In genomic region chr2:10267551-10268465, GRCh38 we compare ENCODE assay signal across 16 cellular contexts. TPM values are rescaled to one million over a fixed set of nuclear protein-coding genes. Genes with fewer than 3 reads are reported as not detected.
DNase-seq lines count a peak whose midpoint lies in the region; ATAC-seq, FAIRE-seq and TF ChIP-seq lines count a peak whose summit lies in the region.
"Had no signal": no experiment of that assay in that cellular context is flagged by ENCODE, and none has a peak within 500 bp of the region (broad histone marks: within the 10 kb centered on the region; RNA-seq: fewer than 3 reads in every experiment).

No MANE protein-coding gene starts in this region.

- H2BK15ac ChIP-seq in H1 (ENCODE audit: low read length) = no peak overlapping the region

- no peak overlapping the region for H2AK5ac ChIP-seq in H1 (ENCODE audit: low read depth, low read length)

- peaks cover 4% of the 10 kb centered on the region for H3K4me1 Mint-ChIP-seq in T-helper 17 cell

- H2BK12ac ChIP-seq in H1 (ENCODE audit: low read depth, low read length) = no peak overlapping the region; the same call in 1 of the 2 replicates

- ATAC-seq in mucosa of descending colon = peak; percentile 83
- no peak for ATAC-seq in aorta (ENCODE audit: low FRiP score)
- ATAC-seq in T-helper 17 cell = no peak
- ATAC-seq: foreskin keratinocyte had no signal

- no peak overlapping the region for H3K9ac ChIP-seq in H1 (replicated peaks in 1 of 4; ENCODE audit: extremely low read depth in 1 of 4, low read depth in 3 of 4, low read length in 3 of 4)

- H3K23ac ChIP-seq in H1 (ENCODE audit: insufficient read length) = no peak overlapping the region

- no peak for TF ChIP-seq POLR2A in H1 (IDR thresholded peaks at IDR 0.05; ENCODE audit: control extremely low read depth in 1 of 2, low read depth in 2 of 2, low read length in 2 of 2)

- no peak for TF ChIP-seq EP300 in H1 (IDR thresholded peaks at IDR 0.05; ENCODE audit: borderline replicate concordance in 1 of 2, low read depth in 2 of 2, low read length in 2 of 2)

- POLR2A ChIA-PET in H1 (lab: Charles Lee; ENCODE audit: partially characterized antibody) = no interaction called here

- H3K4me3 ChIP-seq in H1 (ENCODE audit: extremely low read depth in 1 of 4, insufficient read depth in 2 of 4, low read depth in 3 of 4, low read length in 4 of 4) = no peak overlapping the region
- no peak overlapping the region for H3K4me3 ChIP-seq in mucosa of descending colon
- no peak overlapping the region for H3K4me3 ChIP-seq in aorta (ENCODE audit: low read length in 2 of 2)
- H3K4me3 ChIP-seq: HAP-1, SK-N-MC had no signal

- FAIRE-seq in H1 (lab: Jason Lieb, UNC) = no peak
- no peak for FAIRE-seq in HTR-8/SVneo (lab: Jason Lieb, UNC)
- FAIRE-seq: GM12892 had no signal

- H3K4me1 ChIP-seq in H1 (replicated peaks in 1 of 4; ENCODE audit: control insufficient read depth in 3 of 4, insufficient read depth in 4 of 4, low read length in 3 of 4) = peaks cover 0 to 2% (median 0%) of the 10 kb centered on the region in 4 experiments; a peak in 1 of 7 replicates
- H3K4me1 ChIP-seq in mucosa of descending colon (ENCODE audit: low read depth) = peaks cover 8% of the 10 kb centered on the region
- H3K4me1 ChIP-seq in aorta (ENCODE audit: control insufficient read depth in 1 of 2, insufficient read depth in 2 of 2, low read length in 2 of 2) = no peaks in the 10 kb centered on the region
- H3K4me1 ChIP-seq: foreskin keratinocyte, HAP-1 had no signal

- H4K5ac ChIP-seq in H1 (ENCODE audit: insufficient read length, low read depth, low read length) = no peak overlapping the region

- H3K27me3 Mint-ChIP-seq in T-helper 17 cell = peaks cover 4% of the 10 kb centered on the region
- H3K27me3 Mint-ChIP-seq: activated B cell treated with CpG ODN at 0.5 μM for 24 hours had no signal

- no peak overlapping the region for H3K4me2 ChIP-seq in H1 (ENCODE audit: insufficient read depth in 1 of 2, low read depth in 2 of 2, low read length in 2 of 2)

- 0 out of 2 replicates have a peak, but pooled peaks cover 3% of the 10 kb centered on the region for H3K23me2 ChIP-seq in H1 (ENCODE audit: low read depth, low read length)

- WGBS in H1 (ENCODE audit: extremely low coverage in 1 of 2, insufficient coverage in 1 of 2, insufficient read length in 1 of 2, insufficient replicate concordance in 2 of 2, low coverage in 1 of 2, low lambda C conversion rate in 2 of 2, missing lambda C conversion rate in 1 of 2), 2 experiments = 92% methylated on average over 30 of the region's 34 CpGs; no CpG with 5 or more reads in 1 of the 2 experiments
- WGBS in aorta, 2 donors = 91% methylated on average over 33 to 34 of the region's 34 CpGs

- H3K9me3 ChIP-seq in H1 (ENCODE audit: insufficient read depth in 2 of 2, low read depth in 1 of 2, low read length in 1 of 2) = no peaks in the 10 kb centered on the region
- no peaks in the 10 kb centered on the region for H3K9me3 ChIP-seq in mucosa of descending colon
- H3K9me3 ChIP-seq in aorta (ENCODE audit: control insufficient read depth, low read length) = no peaks in the 10 kb centered on the region
- H3K9me3 ChIP-seq in T-helper 17 cell (ENCODE audit: control insufficient read depth, low read length, poor library complexity, severe bottlenecking) = no peaks in the 10 kb centered on the region
- H3K9me3 ChIP-seq: HAP-1 had no signal

- no peak overlapping the region for H3K4ac ChIP-seq in H1 (replicated peaks; ENCODE audit: insufficient read length, low read depth, low read length)

- no peaks in the 10 kb centered on the region for H3K27me3 ChIP-seq in H1 (replicated peaks in 1 of 4; ENCODE audit: control insufficient read depth in 3 of 4, extremely low read depth in 1 of 4, insufficient read depth in 3 of 4, low read length in 3 of 4)
- H3K27me3 ChIP-seq in aorta (ENCODE audit: control insufficient read depth in 1 of 2, insufficient read depth in 2 of 2, low read length in 1 of 2) = no peaks in the 10 kb centered on the region

- H3K18ac ChIP-seq in H1 (ENCODE audit: extremely low read depth, low read length) = no peak overlapping the region

- no peak overlapping the region for H3K27ac ChIP-seq in H1 (ENCODE audit: low read depth, low read length)
- no peak overlapping the region for H3K27ac ChIP-seq in aorta (ENCODE audit: low read depth in 1 of 2, low read length in 2 of 2)
- H3K27ac ChIP-seq: foreskin keratinocyte, SK-N-MC had no signal

- H2BK20ac ChIP-seq in H1 (ENCODE audit: low read length) = no peak overlapping the region

- no peak overlapping the region for H4K8ac ChIP-seq in H1 (ENCODE audit: extremely low read depth, insufficient read depth, low read length)

- H4K91ac ChIP-seq in H1 (replicated peaks; ENCODE audit: insufficient read length, low read length) = no peak overlapping the region

- no peaks in the 10 kb centered on the region for H3K79me2 ChIP-seq in H1 (ENCODE audit: control insufficient read depth in 1 of 2, insufficient read depth in 2 of 2, low read length in 2 of 2)

- CTCF ChIA-PET in H1 (lab: Charles Lee; ENCODE audit: partially characterized antibody) = interaction anchor here (0.6 to 4.8 kb wide), 18 partner anchors 14 to 175 kb away, joined by 3 to 31 read pairs (median 4); no protein-coding TSS in a partner anchor

- DNase-seq in SHP77 (lab: John Stamatoyannopoulos, UW) (peak; percentile 65 to 76), SHP77 treated with DMSO at 0.1 percent for 48 hours (lab: John Stamatoyannopoulos, UW) (no peak), H1 (ENCODE audit: low read depth in 1 of 2, low spot score in 2 of 2) (no peak), mucosa of descending colon (peak; percentile 87 to 92 (median 89)), aorta (peak; percentile 25 to 59), HTR-8/SVneo (ENCODE audit: insufficient read length, low spot score) (no peak), 8988T (no peak), T-helper 17 cell (no peak)
- DNase-seq: activated B cell treated with CpG ODN at 0.5 μM for 24 hours, amniotic stem cell, dermis blood vessel endothelial cell, foreskin keratinocyte, NCI-H748 treated with DMSO at 0.1 percent for 48 hours had no signal

- no peaks in the 10 kb centered on the region for H3K36me3 ChIP-seq in H1 (ENCODE audit: control insufficient read depth in 2 of 4, insufficient read depth in 4 of 4, low read length in 3 of 4)
- H3K36me3 ChIP-seq in mucosa of descending colon (ENCODE audit: low read depth) = no peaks in the 10 kb centered on the region
- H3K36me3 ChIP-seq in aorta (ENCODE audit: control insufficient read depth in 1 of 2, insufficient read depth in 2 of 2, low read length in 1 of 2) = no peaks in the 10 kb centered on the region
- H3K36me3 ChIP-seq: HAP-1 had no signal

- peak; percentile 32 to 52; a peak in 3 of 4 replicates for TF ChIP-seq RAD21 in H1 (IDR thresholded peaks at IDR 0.05 in 1 of 2, conservative IDR thresholded peaks at IDR 0.05 in 1 of 2; ENCODE audit: low read depth in 2 of 2, low read length in 2 of 2)

- no peaks in the 10 kb centered on the region for H3K36me3 Mint-ChIP-seq in T-helper 17 cell (ENCODE audit: low read depth)

- intact Hi-C loops in mucosa of descending colon (cut with DNase I, micrococcal nuclease) = no loop called here
- intact Hi-C loops in aorta (cut with DNase I) = no loop called here

- no peak overlapping the region for H2AFZ ChIP-seq in H1 (ENCODE audit: low read length)

- no peak overlapping the region for H3K14ac ChIP-seq in H1 (ENCODE audit: insufficient read length)

- no peak overlapping the region for H3K27ac Mint-ChIP-seq in T-helper 17 cell
- H3K27ac Mint-ChIP-seq: activated B cell treated with CpG ODN at 0.5 μM for 24 hours had no signal

- H2BK5ac ChIP-seq in H1 (ENCODE audit: low read depth, low read length) = no peak overlapping the region

- H2BK120ac ChIP-seq in H1 (replicated peaks; ENCODE audit: low read depth, low read length) = no peak overlapping the region

- no peak overlapping the region for H3K4me3 Mint-ChIP-seq in T-helper 17 cell
- H3K4me3 Mint-ChIP-seq: activated B cell treated with CpG ODN at 0.5 μM for 24 hours had no signal

- peaks cover 0 to 3% of the 10 kb centered on the region in 2 experiments for H4K20me1 ChIP-seq in H1 (replicated peaks in 1 of 2; ENCODE audit: control insufficient read depth in 1 of 2, insufficient read depth in 2 of 2, low read length in 2 of 2)

- no peaks in the 10 kb centered on the region for H3K79me1 ChIP-seq in H1 (ENCODE audit: low read depth, low read length)

- no peak overlapping the region for H3K56ac ChIP-seq in H1 (replicated peaks; ENCODE audit: insufficient read length, low read depth, low read length)

- TF ChIP-seq CTCF in H1 (IDR thresholded peaks at IDR 0.05; ENCODE audit: control extremely low read depth in 1 of 3, insufficient read depth in 1 of 3, low read depth in 1 of 3, low read length in 3 of 3) (peak; percentile 44 to 50 (median 49)), mucosa of descending colon (IDR thresholded peaks at IDR 0.05) (no peak)

TF ChIP-seq in H1, 55 proteins besides CTCF, POLR2A, EP300 and RAD21 (continues in another document):
- TF ChIP-seq BRCA1 (IDR thresholded peaks at IDR 0.05; ENCODE audit: low read depth, low read length) = no peak
- TF ChIP-seq BACH1 (IDR thresholded peaks at IDR 0.05; ENCODE audit: low read length) = no peak
- no peak for TF ChIP-seq TCF12 (IDR thresholded peaks at IDR 0.05; ENCODE audit: low read depth, low read length)
- TF ChIP-seq CHD1 (IDR thresholded peaks at IDR 0.05; ENCODE audit: low read depth, low read length) = no peak
- no peak for TF ChIP-seq FOSL1 (IDR thresholded peaks at IDR 0.05; ENCODE audit: insufficient read depth, low read depth, low read length)
- TF ChIP-seq KDM1A (IDR thresholded peaks at IDR 0.05; ENCODE audit: borderline replicate concordance, low read length) = no peak
- TF ChIP-seq RXRA (IDR thresholded peaks at IDR 0.05; ENCODE audit: insufficient read depth, low read depth, low read length) = no peak
- TF ChIP-seq CBX8 (IDR thresholded peaks at IDR 0.05; ENCODE audit: borderline replicate concordance, low read depth, low read length) = no peak
- TF ChIP-seq SIN3A (conservative IDR thresholded peaks at IDR 0.05 in 1 of 2, IDR thresholded peaks at IDR 0.05 in 1 of 2; ENCODE audit: low read depth in 1 of 2, low read length in 2 of 2) = no peak
- TF ChIP-seq SUZ12 (IDR thresholded peaks at IDR 0.05; ENCODE audit: low read length) = no peak
- TF ChIP-seq SP2 (IDR thresholded peaks at IDR 0.05; ENCODE audit: low read length) = no peak

RNA-seq across cellular contexts. Expression of gene HPCAL1, which starts 34.9 kb away (rescaled TPM):
- total RNA-seq in H1 (2021; fragmentation: NEBNext Ultra II Directional; extraction: Animal tissue kit (Norgen Biotek cat#: 25700)) = 8.6 and 8.7 TPM in 2 replicates
- polyA plus RNA-seq in H1 (2011; rRNA removed) = 5.8 and 11.5 TPM in 2 replicates
- 5.9 TPM for polyA plus RNA-seq in H1 (2011; cell fraction: cytosol; rRNA removed)
- polyA plus RNA-seq in H1 (2011; cell fraction: nucleus; rRNA removed) = 9.7 TPM
- 4.4 to 8.2 TPM (median 6.6 TPM) in 4 replicates for polyA plus RNA-seq in H1 (2012, experiment 1 of 2)
- polyA plus RNA-seq in H1 (2012, experiment 2 of 2) = 6.9 TPM
- 7.8 TPM for polyA plus RNA-seq in H1 (2013, experiment 1 of 2)
- polyA plus RNA-seq in H1 (2013, experiment 2 of 2) = 8.1 TPM
- 2.1 and 2.6 TPM in 2 replicates for polyA minus RNA-seq in H1 (2011; rRNA and poly(A)+ RNA removed)
- 4.3 TPM for polyA minus RNA-seq in H1 (2011; cell fraction: cytosol; rRNA and poly(A)+ RNA removed)
- 3.9 TPM for polyA minus RNA-seq in H1 (2011; cell fraction: nucleus; rRNA and poly(A)+ RNA removed)
- 10 to 100 TPM; 42.0 to 98.1 (median 47.7) TPM for total RNA-seq in mucosa of descending colon
- total RNA-seq in aorta = 10 to 100 TPM; 21.4 to 28.1 TPM
- 10 to 100 TPM; 22.4 to 39.9 TPM for polyA plus RNA-seq in aorta
- 10 to 100 TPM; 44.2 TPM for total RNA-seq in T-helper 17 cell

Comparison
In these comparisons a context has a peak if more than half of its experiments do, and no peak if none do; other contexts are left out.
1. DNase-seq: peak in SHP77 (2 of 2), mucosa of descending colon (3 of 3) and aorta (2 of 2); none in SHP77 treated with DMSO at 0.1 percent for 48 hours (single experiment), H1 (0 of 2), HTR-8/SVneo (single experiment), 8988T (single experiment) and T-helper 17 cell (0 of 3).